Comparison of ENCODE assay signal across 31 cellular contexts in the genomic region with DNA sequence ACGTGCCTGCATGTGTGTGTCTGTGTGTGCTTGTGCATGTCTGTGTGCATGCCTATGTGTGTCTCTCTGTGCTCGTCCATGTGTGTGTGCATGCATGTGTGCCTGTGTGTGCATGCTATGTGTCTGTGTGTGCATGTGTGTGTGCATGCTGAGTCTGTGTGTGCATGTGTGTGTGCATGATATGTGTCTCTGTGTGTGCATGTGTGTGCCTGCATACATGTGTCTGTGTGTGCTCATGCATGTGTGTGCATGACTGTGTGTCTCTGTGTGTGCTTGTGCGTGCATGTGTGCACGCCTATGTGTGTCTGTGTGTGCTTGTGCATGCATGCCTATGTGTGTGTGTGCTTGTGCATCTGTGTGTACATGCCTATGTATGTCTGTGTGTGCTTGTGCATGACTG. TPM values are rescaled to one million over a fixed set of nuclear protein-coding genes. Genes with fewer than 3 reads are reported as not detected.
"Had no signal": no experiment of that assay in that cellular context is flagged by ENCODE, and none has a peak within 500 bp of the region (broad histone marks: within the 10 kb centered on the region; RNA-seq: fewer than 3 reads in every experiment).

No MANE protein-coding gene starts in this region.

- ATAC-seq: activated CD4-positive, alpha-beta T cell treated with anti-CD3 and anti-CD28 coated beads for 36 hours; activated CD8-positive, alpha-beta memory T cell treated with anti-CD3 and anti-CD28 coated beads, Interleukin-2, amount 10 ng/mL, durations not matched to agents 7 days and 5 days; activated CD8-positive, alpha-beta T cell treated with anti-CD3 and anti-CD28 coated beads, Interleukin-2, amount 10 ng/mL, durations not matched to agents 7 days and 5 days; body of pancreas; effector memory CD8-positive, alpha-beta T cell; gastroesophageal sphincter had no signal

- H3K9me3 ChIP-seq: adrenal gland, body of pancreas, esophagus squamous epithelium, gastroesophageal sphincter had no signal

- H3K36me3 ChIP-seq: adrenal gland, esophagus squamous epithelium, gastroesophageal sphincter had no signal

- DNase-seq: activated CD4-positive, alpha-beta memory T cell treated with anti-CD3 and anti-CD28 coated beads for 36 hours; activated CD4-positive, alpha-beta T cell treated with anti-CD3 and anti-CD28 coated beads for 36 hours; activated CD4-positive, alpha-beta T cell treated with anti-CD3 and anti-CD28 coated beads, Interleukin-2, amount 10 ng/mL, durations not matched to agents 24 days and 14 days; activated CD4-positive, CD25-positive, alpha-beta regulatory T cell; activated CD4-positive, CD25-positive, alpha-beta regulatory T cell treated with anti-CD3 and anti-CD28 coated beads, Interleukin-2, amount 50 U/mL, for 72 hours; activated CD8-positive, alpha-beta memory T cell treated with anti-CD3 and anti-CD28 coated beads, Interleukin-2, amount 10 ng/mL, durations not matched to agents 7 days and 5 days; activated CD8-positive, alpha-beta memory T cell treated with anti-CD3 and anti-CD28 coated beads, Interleukin-2, amount 50 U/mL, for 4 hours; activated CD8-positive, alpha-beta T cell treated with anti-CD3 and anti-CD28 coated beads, Interleukin-2, amount 10 ng/mL, durations not matched to agents 7 days and 5 days; activated gamma-delta T cell treated with Interleukin-2 at 50 U/mL for 16 hours; activated naive CD4-positive, alpha-beta T cell treated with anti-CD3 and anti-CD28 coated beads, Interleukin-2, amount 50 U/mL, for 16 hours; activated naive CD4-positive, alpha-beta T cell treated with Interleukin-2 at 50 U/mL for 16 hours; activated T-cell treated with anti-CD3 and anti-CD28 coated beads, Interleukin-2, amount 50 U/mL, for 1 hour; adrenal gland; amygdala; aorta; body of pancreas; cortex of kidney; dermis blood vessel endothelial cell; effector CD4-positive, alpha-beta T cell; effector memory CD8-positive, alpha-beta T cell; esophagus squamous epithelium; foreskin melanocyte; T-helper 2 cell had no signal

- H3K4me1 ChIP-seq: adrenal gland, gastroesophageal sphincter had no signal

- H3K4me3 Mint-ChIP-seq: activated CD4-positive, alpha-beta memory T cell treated with anti-CD3 and anti-CD28 coated beads for 36 hours; activated CD4-positive, alpha-beta T cell treated with anti-CD3 and anti-CD28 coated beads for 36 hours; activated CD4-positive, alpha-beta T cell treated with anti-CD3 and anti-CD28 coated beads, Interleukin-2, amount 10 ng/mL, durations not matched to agents 24 days and 14 days; activated CD8-positive, alpha-beta memory T cell treated with anti-CD3 and anti-CD28 coated beads, Interleukin-2, amount 10 ng/mL, durations not matched to agents 7 days and 5 days; activated CD8-positive, alpha-beta T cell treated with anti-CD3 and anti-CD28 coated beads, Interleukin-2, amount 10 ng/mL, durations not matched to agents 7 days and 5 days; activated naive CD8-positive, alpha-beta T cell; activated T-helper 1 cell treated with anti-CD3 and anti-CD28 coated beads, Interleukin-12 subunit alpha, Interleukin-12 subunit beta, Interleukin-2, Interleukin-4 antibody, amounts not matched to agents 30 ng/mL and 10 ng/mL and 1 ng/mL, durations not matched to agents 14 hours and 24 hours and 36 hours; effector memory CD8-positive, alpha-beta T cell had no signal

- H3K27ac ChIP-seq: adrenal gland, body of pancreas, epithelial cell of prostate, esophagus squamous epithelium, gastroesophageal sphincter had no signal

- H3K27me3 ChIP-seq: adrenal gland, body of pancreas, esophagus squamous epithelium, gastroesophageal sphincter had no signal

- FAIRE-seq: colon, endothelial cell of umbilical vein had no signal

- H3K9me3 Mint-ChIP-seq: activated CD4-positive, alpha-beta memory T cell treated with anti-CD3 and anti-CD28 coated beads for 36 hours; activated CD4-positive, alpha-beta T cell treated with anti-CD3 and anti-CD28 coated beads, Interleukin-2, amount 10 ng/mL, durations not matched to agents 24 days and 14 days; activated T-helper 1 cell treated with anti-CD3 and anti-CD28 coated beads, Interleukin-12 subunit alpha, Interleukin-12 subunit beta, Interleukin-2, Interleukin-4 antibody, amounts not matched to agents 30 ng/mL and 10 ng/mL and 1 ng/mL, durations not matched to agents 14 hours and 24 hours and 36 hours; activated T-helper 2 cell treated with anti-CD3 and anti-CD28 coated beads, Interferon-gamma antibody, Interleukin-2, Interleukin-4, amounts not matched to agents 10 μg/mL and 5 μg/mL and 100 μg/mL, durations not matched to agents 14 hours and 24 hours and 36 hours; effector memory CD8-positive, alpha-beta T cell had no signal

- H3K36me3 Mint-ChIP-seq: activated CD4-positive, alpha-beta memory T cell treated with anti-CD3 and anti-CD28 coated beads for 36 hours had no signal

- H3K27ac Mint-ChIP-seq: activated CD4-positive, alpha-beta memory T cell treated with anti-CD3 and anti-CD28 coated beads for 36 hours; activated CD4-positive, alpha-beta T cell treated with anti-CD3 and anti-CD28 coated beads for 36 hours; activated CD4-positive, alpha-beta T cell treated with anti-CD3 and anti-CD28 coated beads, Interleukin-2, amount 10 ng/mL, durations not matched to agents 24 days and 14 days; activated CD8-positive, alpha-beta memory T cell treated with anti-CD3 and anti-CD28 coated beads, Interleukin-2, amount 10 ng/mL, durations not matched to agents 7 days and 5 days; activated CD8-positive, alpha-beta T cell treated with anti-CD3 and anti-CD28 coated beads, Interleukin-2, amount 10 ng/mL, durations not matched to agents 7 days and 5 days; activated naive CD8-positive, alpha-beta T cell; activated T-helper 1 cell treated with anti-CD3 and anti-CD28 coated beads, Interleukin-12 subunit alpha, Interleukin-12 subunit beta, Interleukin-2, Interleukin-4 antibody, amounts not matched to agents 30 ng/mL and 10 ng/mL and 1 ng/mL, durations not matched to agents 14 hours and 24 hours and 36 hours; activated T-helper 2 cell treated with anti-CD3 and anti-CD28 coated beads, Interferon-gamma antibody, Interleukin-2, Interleukin-4, amounts not matched to agents 10 μg/mL and 5 μg/mL and 100 μg/mL, durations not matched to agents 14 hours and 24 hours and 36 hours; effector memory CD8-positive, alpha-beta T cell had no signal

- H3K4me3 ChIP-seq: adrenal gland, body of pancreas, esophagus squamous epithelium, gastroesophageal sphincter had no signal

- H3K27me3 Mint-ChIP-seq: activated CD4-positive, alpha-beta memory T cell treated with anti-CD3 and anti-CD28 coated beads for 36 hours; activated CD4-positive, alpha-beta T cell treated with anti-CD3 and anti-CD28 coated beads for 36 hours; activated CD8-positive, alpha-beta memory T cell treated with anti-CD3 and anti-CD28 coated beads, Interleukin-2, amount 10 ng/mL, durations not matched to agents 7 days and 5 days; activated naive CD8-positive, alpha-beta T cell; effector memory CD8-positive, alpha-beta T cell had no signal

RNA-seq across cellular contexts. Expression of a gene that starts 52.3 kb away (rescaled TPM):
- total RNA-seq: activated CD8-positive, alpha-beta memory T cell treated with anti-CD3 and anti-CD28 coated beads, Interleukin-2, amount 10 ng/mL, durations not matched to agents 7 days and 5 days; endothelial cell of umbilical vein; fibroblast of villous mesenchyme had no signal
